12 cellular contexts compared by ENCODE assay signal in genomic region chr18:8951491-8951890, GRCh38.
DNase-seq lines count a peak whose midpoint lies in the region; ATAC-seq lines count a peak whose summit lies in the region.
"Had no signal": no experiment of that assay in that cellular context is flagged by ENCODE, and none has a peak within 500 bp of the region (broad histone marks: within the 10 kb centered on the region; RNA-seq: fewer than 3 reads in every experiment).

No MANE protein-coding gene starts in this region.

- peaks cover 44 to 51% (median 48%) of the 10 kb centered on the region in 3 donors for H3K4me1 Mint-ChIP-seq in IgD-negative memory B cell

- DNase-seq in kidney tubule cell (ENCODE audit: low spot score) (peak; percentile 79), cerebellar cortex (ENCODE audit: low spot score) (no peak), mucosa of gallbladder (ENCODE audit: low spot score) (no peak)
- DNase-seq: activated effector memory CD4-positive, alpha-beta T cell treated with Interleukin-2 at 50 U/mL for 16 hours; hippocampal formation; pancreas; stimulated activated naive CD4-positive, alpha-beta T cell treated with Interleukin-2 at 50 U/mL for 16 hours had no signal

- H3K9me3 Mint-ChIP-seq in IgD-negative memory B cell: peaks cover under 1 to 7% (median under 1%) of the 10 kb centered on the region in 3 donors

- H3K27ac Mint-ChIP-seq in IgD-negative memory B cell: peak overlapping the region; percentile 81 to 98 (median 93)
- H3K27ac Mint-ChIP-seq: GM23338 had no signal

- ATAC-seq in GM18858 (IDR thresholded peaks at IDR 0.05; ENCODE audit: unreplicated experiment) (peak; percentile 66), GM21529 (IDR thresholded peaks at IDR 0.05; ENCODE audit: unreplicated experiment) (peak; percentile 72), HG03196 (IDR thresholded peaks at IDR 0.05; ENCODE audit: unreplicated experiment) (no peak)
- ATAC-seq: GM23338, pancreas had no signal

- H3K36me3 Mint-ChIP-seq in IgD-negative memory B cell: no peaks in the 10 kb centered on the region

- H3K4me3 Mint-ChIP-seq in IgD-negative memory B cell: peak overlapping the region; percentile 16 to 92 (median 72)
- H3K4me3 Mint-ChIP-seq: GM23338 had no signal

- H3K27me3 Mint-ChIP-seq in IgD-negative memory B cell: peaks cover 3% of the 10 kb centered on the region
